In the genomic region with DNA sequence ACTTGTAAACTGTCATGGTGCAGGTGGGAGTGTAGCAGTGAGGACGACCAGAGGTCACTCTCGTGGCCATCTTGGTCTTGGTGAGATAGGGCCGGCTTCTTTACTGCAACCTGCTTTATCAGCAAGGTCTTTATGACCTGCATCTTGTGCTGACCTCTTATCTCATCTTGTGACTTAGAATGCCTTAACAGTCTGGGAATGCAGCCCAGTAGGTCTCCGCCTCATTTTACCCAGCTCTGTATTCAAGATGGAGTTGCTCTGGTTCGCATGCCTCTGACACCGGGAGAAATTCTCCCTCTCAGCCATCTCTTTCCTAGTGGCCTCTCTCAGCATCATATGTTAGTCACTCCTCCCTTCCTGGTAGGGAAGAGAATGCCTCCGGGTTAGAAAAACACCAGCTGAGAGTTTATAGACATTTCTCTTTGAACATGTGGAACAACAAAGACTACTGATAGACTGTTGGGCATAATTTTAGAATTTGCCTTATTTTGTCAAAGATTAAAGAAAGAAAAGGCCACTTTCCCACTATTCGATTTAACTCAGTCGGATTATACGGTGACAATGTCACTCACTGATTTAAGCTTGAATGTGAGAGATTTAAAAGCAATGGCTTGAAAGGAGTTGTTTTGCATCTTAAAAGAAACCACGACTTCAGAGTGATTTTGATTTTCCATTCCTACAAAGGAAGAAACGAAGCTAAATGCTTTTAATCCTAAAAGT, we compare ENCODE assay signal across 14 cellular contexts.
DNase-seq lines count a peak whose midpoint lies in the region; ATAC-seq and TF ChIP-seq lines count a peak whose summit lies in the region.
"Had no signal": no experiment of that assay in that cellular context is flagged by ENCODE, and none has a peak within 500 bp of the region (broad histone marks: within the 10 kb centered on the region; RNA-seq: fewer than 3 reads in every experiment).

No MANE protein-coding gene starts in this region.

- peak overlapping the region; percentile 96 for H3K27ac Mint-ChIP-seq in activated CD4-positive, alpha-beta T cell treated with anti-CD3 and anti-CD28 coated beads, Interleukin-2, amount 10 ng/mL, durations not matched to agents 24 days and 14 days
- H3K27ac Mint-ChIP-seq in endodermal cell, result no peak overlapping the region
- H3K27ac Mint-ChIP-seq in stimulated activated naive B cell treated with anti-CD40 and anti-IgM and Interleukin-4, amounts not matched to agents 10 μg/mL and 1 μg/mL and 100 μg/mL, for 72 hours, result peak overlapping the region; percentile 96
- no peak overlapping the region for H3K27ac Mint-ChIP-seq in MCF 10A (ENCODE audit: low read depth, unreplicated experiment)

- POLR2A ChIA-PET in MCF 10A (lab: Yijun Ruan, JAX), result interaction anchor here (0.7 to 2.7 kb wide), 5 partner anchors 10 to 78 kb away, joined by 3 to 15 read pairs (median 5); no protein-coding TSS in a partner anchor

- H3K9me3 ChIP-seq in endodermal cell (ENCODE audit: control insufficient read depth, low read length) (peaks cover 30% of the 10 kb centered on the region), BE2C (no peaks in the 10 kb centered on the region; the same call in 1 of the 2 replicates)

- H3K4me3 ChIP-seq in endodermal cell (ENCODE audit: low read length) (no peak overlapping the region), BE2C (ENCODE audit: low read depth, low read length) (no peak overlapping the region)
- H3K4me3 ChIP-seq: dorsolateral prefrontal cortex had no signal

- WGBS in endodermal cell (ENCODE audit: insufficient coverage in 1 of 2, insufficient read length in 1 of 2), 2 experiments, result 44 to 63% methylated on average over 9 to 12 of the region's 12 CpGs

- DNase-seq in activated CD4-positive, alpha-beta T cell treated with anti-CD3 and anti-CD28 coated beads, Interleukin-2, amount 10 ng/mL, durations not matched to agents 24 days and 14 days, result peak; percentile 55
- no peak for DNase-seq in activated CD4-positive, alpha-beta T cell treated with anti-CD3 and anti-CD28 coated beads for 48 hours
- DNase-seq in SK-MEL-5 (ENCODE audit: low read depth, low spot score) (peak; percentile 42), endodermal cell (peak; percentile 51), left lobe of liver (ENCODE audit: low spot score) (no peak), BE2C (no peak), MCF 10A (ENCODE audit: unreplicated experiment) (no peak)
- DNase-seq in stimulated activated naive B cell treated with anti-CD40 and anti-IgM and Interleukin-4, amounts not matched to agents 10 μg/mL and 1 μg/mL and 100 μg/mL, for 72 hours, result no peak
- DNase-seq: activated CD8-positive, alpha-beta memory T cell treated with anti-CD3 and anti-CD28 coated beads, Interleukin-2, amount 50 U/mL, for 48 hours; dorsolateral prefrontal cortex; naive B cell; NCI-H1694; NCI-H510A treated with DMSO at 0.1 percent for 48 hours had no signal

- intact Hi-C loops in activated CD4-positive, alpha-beta T cell treated with anti-CD3 and anti-CD28 coated beads, Interleukin-2, amount 10 ng/mL, durations not matched to agents 24 days and 14 days (cut with micrococcal nuclease), result loop anchor here (1.0 kb wide), 1 partner anchor 9 kb away; no protein-coding TSS in a partner anchor
- intact Hi-C loops in MCF 10A (cut with micrococcal nuclease), result loop anchor here (10.0 kb wide), 1 partner anchor 440 kb away; no protein-coding TSS in a partner anchor

- peaks cover 9% of the 10 kb centered on the region for H3K27me3 Mint-ChIP-seq in activated CD4-positive, alpha-beta T cell treated with anti-CD3 and anti-CD28 coated beads, Interleukin-2, amount 10 ng/mL, durations not matched to agents 24 days and 14 days
- peaks cover 14% of the 10 kb centered on the region for H3K27me3 Mint-ChIP-seq in endodermal cell (ENCODE audit: insufficient read depth)
- no peaks in the 10 kb centered on the region for H3K27me3 Mint-ChIP-seq in stimulated activated naive B cell treated with anti-CD40 and anti-IgM and Interleukin-4, amounts not matched to agents 10 μg/mL and 1 μg/mL and 100 μg/mL, for 72 hours
- no peaks in the 10 kb centered on the region for H3K27me3 Mint-ChIP-seq in MCF 10A (ENCODE audit: insufficient read depth, unreplicated experiment)

- in situ Hi-C loops in SK-MEL-5 (cut with HindIII; ENCODE audit: low pct_unique_long_range_greater_than_20kb, low sequenced_read_pairs), result no loop called here

- H3K4me1 Mint-ChIP-seq in activated CD4-positive, alpha-beta T cell treated with anti-CD3 and anti-CD28 coated beads, Interleukin-2, amount 10 ng/mL, durations not matched to agents 24 days and 14 days, result peaks cover 74% of the 10 kb centered on the region
- H3K4me1 Mint-ChIP-seq in endodermal cell (peaks cover 19% of the 10 kb centered on the region), MCF 10A (ENCODE audit: insufficient read depth, unreplicated experiment) (peaks cover 34% of the 10 kb centered on the region)
- peaks cover 60 to 94% of the 10 kb centered on the region in 2 donors for H3K4me1 Mint-ChIP-seq in stimulated activated naive B cell treated with anti-CD40 and anti-IgM and Interleukin-4, amounts not matched to agents 10 μg/mL and 1 μg/mL and 100 μg/mL, for 72 hours

- H3K9ac ChIP-seq in endodermal cell (ENCODE audit: extremely low read depth, low read length, poor library complexity, severe bottlenecking), result no peak overlapping the region
- H3K9ac ChIP-seq: KMS-11 had no signal

- no peaks in the 10 kb centered on the region for H3K36me3 ChIP-seq in endodermal cell (ENCODE audit: control insufficient read depth, insufficient read depth, low read length)
- H3K36me3 ChIP-seq in BE2C, result no peaks in the 10 kb centered on the region

- H3K4me3 Mint-ChIP-seq in activated CD4-positive, alpha-beta T cell treated with anti-CD3 and anti-CD28 coated beads, Interleukin-2, amount 10 ng/mL, durations not matched to agents 24 days and 14 days, result peak overlapping the region; percentile 69
- H3K4me3 Mint-ChIP-seq in endodermal cell (no peak overlapping the region), MCF 10A (ENCODE audit: unreplicated experiment) (no peak overlapping the region)
- peak overlapping the region; percentile 25 to 69 for H3K4me3 Mint-ChIP-seq in stimulated activated naive B cell treated with anti-CD40 and anti-IgM and Interleukin-4, amounts not matched to agents 10 μg/mL and 1 μg/mL and 100 μg/mL, for 72 hours
- H3K4me3 Mint-ChIP-seq: naive B cell had no signal

- CTCF ChIA-PET in MCF 10A (lab: Yijun Ruan, JAX), result interaction anchor here (1.0 to 8.7 kb wide), 7 partner anchors 9 to 431 kb away, joined by 3 to 138 read pairs (median 31); no protein-coding TSS in a partner anchor

- ATAC-seq in stimulated activated naive B cell treated with anti-CD40 and anti-IgM and Interleukin-4, amounts not matched to agents 10 μg/mL and 1 μg/mL and 100 μg/mL, for 72 hours (replicated peaks), result no peak
- ATAC-seq in left lobe of liver, result no peak

- peaks cover 6% of the 10 kb centered on the region for H3K9me3 Mint-ChIP-seq in activated CD4-positive, alpha-beta T cell treated with anti-CD3 and anti-CD28 coated beads, Interleukin-2, amount 10 ng/mL, durations not matched to agents 24 days and 14 days
- H3K9me3 Mint-ChIP-seq in endodermal cell (peaks cover 42% of the 10 kb centered on the region), MCF 10A (ENCODE audit: unreplicated experiment) (no peaks in the 10 kb centered on the region)
- H3K9me3 Mint-ChIP-seq in stimulated activated naive B cell treated with anti-CD40 and anti-IgM and Interleukin-4, amounts not matched to agents 10 μg/mL and 1 μg/mL and 100 μg/mL, for 72 hours, result peaks cover 2 to 9% of the 10 kb centered on the region in 2 donors

- H3K4me1 ChIP-seq in endodermal cell (ENCODE audit: control insufficient read depth, insufficient read depth, low read length) (no peaks in the 10 kb centered on the region), BE2C (no peaks in the 10 kb centered on the region)

- no peak for TF ChIP-seq CTCF in endodermal cell (conservative IDR thresholded peaks at IDR 0.05)
- TF ChIP-seq CTCF in BE2C (IDR thresholded peaks at IDR 0.05; ENCODE audit: low read depth, low read length), result no peak
- no peak for TF ChIP-seq CTCF in MCF 10A (IDR thresholded peaks at IDR 0.05; ENCODE audit: unreplicated experiment)

- no peaks in the 10 kb centered on the region for H3K36me3 Mint-ChIP-seq in activated CD4-positive, alpha-beta T cell treated with anti-CD3 and anti-CD28 coated beads, Interleukin-2, amount 10 ng/mL, durations not matched to agents 24 days and 14 days (ENCODE audit: low read depth)
- H3K36me3 Mint-ChIP-seq in endodermal cell (ENCODE audit: low read depth) (no peaks in the 10 kb centered on the region), MCF 10A (ENCODE audit: insufficient read depth, unreplicated experiment) (no peaks in the 10 kb centered on the region)
- peaks cover 3 to 4% of the 10 kb centered on the region in 2 donors for H3K36me3 Mint-ChIP-seq in stimulated activated naive B cell treated with anti-CD40 and anti-IgM and Interleukin-4, amounts not matched to agents 10 μg/mL and 1 μg/mL and 100 μg/mL, for 72 hours

- H3K27ac ChIP-seq in endodermal cell (ENCODE audit: low read depth, low read length), result no peak overlapping the region
- H3K27ac ChIP-seq: KMS-11 had no signal

- no TSS peak for BruUV-seq in MCF 10A (replicated peaks; lab: Mats Ljungman, UMichigan)

- H3K27me3 ChIP-seq in endodermal cell (ENCODE audit: control insufficient read depth, insufficient read depth, low read length, poor library complexity, severe bottlenecking), result no peaks in the 10 kb centered on the region
- H3K27me3 ChIP-seq in BE2C, result no peaks in the 10 kb centered on the region
- H3K27me3 ChIP-seq: dorsolateral prefrontal cortex had no signal

Comparison
In these comparisons a context has a peak if more than half of its experiments do, and no peak if none do; other contexts are left out.
1. DNase-seq: peak in activated CD4-positive, alpha-beta T cell treated with anti-CD3 and anti-CD28 coated beads, Interleukin-2, amount 10 ng/mL, durations not matched to agents 24 days and 14 days (single experiment), SK-MEL-5 (single experiment) and endodermal cell (single experiment); none in activated CD4-positive, alpha-beta T cell treated with anti-CD3 and anti-CD28 coated beads for 48 hours (single experiment), stimulated activated naive B cell treated with anti-CD40 and anti-IgM and Interleukin-4, amounts not matched to agents 10 μg/mL and 1 μg/mL and 100 μg/mL, for 72 hours (single experiment), left lobe of liver (single experiment), BE2C (single experiment) and MCF 10A (single experiment).
2. H3K27ac Mint-ChIP-seq: peak in activated CD4-positive, alpha-beta T cell treated with anti-CD3 and anti-CD28 coated beads, Interleukin-2, amount 10 ng/mL, durations not matched to agents 24 days and 14 days (single experiment) and stimulated activated naive B cell treated with anti-CD40 and anti-IgM and Interleukin-4, amounts not matched to agents 10 μg/mL and 1 μg/mL and 100 μg/mL, for 72 hours (single experiment); none in endodermal cell (single experiment) and MCF 10A (single experiment).
3. H3K4me3 Mint-ChIP-seq: peak in activated CD4-positive, alpha-beta T cell treated with anti-CD3 and anti-CD28 coated beads, Interleukin-2, amount 10 ng/mL, durations not matched to agents 24 days and 14 days (single experiment) and stimulated activated naive B cell treated with anti-CD40 and anti-IgM and Interleukin-4, amounts not matched to agents 10 μg/mL and 1 μg/mL and 100 μg/mL, for 72 hours (2 of 2); none in endodermal cell (single experiment) and MCF 10A (single experiment).